In the genomic region with DNA sequence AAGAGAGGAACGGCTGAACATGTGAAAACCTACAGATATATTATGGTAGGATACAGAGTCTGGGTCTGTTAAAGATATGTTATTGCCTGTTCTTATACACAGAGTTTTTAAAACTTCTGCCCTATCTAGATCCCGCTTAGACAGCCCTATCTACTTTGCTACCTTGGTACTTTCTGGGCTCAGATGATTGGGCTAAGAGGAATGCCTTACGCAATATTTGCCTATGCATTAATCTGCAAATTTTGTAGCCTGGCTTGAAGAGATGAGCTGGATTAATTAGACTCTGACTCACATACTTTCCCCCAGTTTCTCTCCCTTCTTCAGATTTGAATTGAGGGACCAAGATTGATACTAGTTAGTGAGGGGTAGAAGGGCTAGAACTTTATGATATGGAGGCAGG, we compare ENCODE assay signal across 19 cellular contexts. TPM values are rescaled to one million over a fixed set of nuclear protein-coding genes. Genes with fewer than 3 reads are reported as not detected.
"Had no signal": no experiment of that assay in that cellular context is flagged by ENCODE, and none has a peak within 500 bp of the region (broad histone marks: within the 10 kb centered on the region; RNA-seq: fewer than 3 reads in every experiment).

No MANE protein-coding gene starts in this region.

- H3K27me3 Mint-ChIP-seq: activated CD4-positive, alpha-beta T cell treated with anti-CD3 and anti-CD28 coated beads, Interleukin-2, amount 10 ng/mL, durations not matched to agents 24 days and 14 days; stimulated activated naive B cell treated with anti-CD40 and anti-IgM and Interleukin-4, amounts not matched to agents 10 μg/mL and 1 μg/mL and 100 μg/mL, for 72 hours had no signal

- H3K27me3 ChIP-seq: hepatocyte, spleen had no signal

- H3K27ac Mint-ChIP-seq: activated CD4-positive, alpha-beta T cell treated with anti-CD3 and anti-CD28 coated beads, Interleukin-2, amount 10 ng/mL, durations not matched to agents 24 days and 14 days; activated CD8-positive, alpha-beta T cell treated with anti-CD3 and anti-CD28 coated beads for 36 hours; activated naive CD8-positive, alpha-beta T cell treated with anti-CD3 and anti-CD28 coated beads, Interleukin-2, amount 10 ng/mL, durations not matched to agents 7 days and 5 days; activated T-helper 2 cell treated with anti-CD3 and anti-CD28 coated beads, Interferon-gamma antibody, Interleukin-2, Interleukin-4, amounts not matched to agents 10 μg/mL and 5 μg/mL and 100 μg/mL, durations not matched to agents 14 hours and 24 hours and 36 hours; brain; stimulated activated naive B cell treated with anti-CD40 and anti-IgM and Interleukin-4, amounts not matched to agents 10 μg/mL and 1 μg/mL and 100 μg/mL, for 72 hours had no signal

- H3K4me1 Mint-ChIP-seq: activated CD4-positive, alpha-beta T cell treated with anti-CD3 and anti-CD28 coated beads, Interleukin-2, amount 10 ng/mL, durations not matched to agents 24 days and 14 days; activated naive CD8-positive, alpha-beta T cell treated with anti-CD3 and anti-CD28 coated beads, Interleukin-2, amount 10 ng/mL, durations not matched to agents 7 days and 5 days; brain; nephron progenitor cell; stimulated activated naive B cell treated with anti-CD40 and anti-IgM and Interleukin-4, amounts not matched to agents 10 μg/mL and 1 μg/mL and 100 μg/mL, for 72 hours had no signal

- DNase-seq: activated CD4-positive, alpha-beta T cell treated with anti-CD3 and anti-CD28 coated beads, Interleukin-2, amount 10 ng/mL, durations not matched to agents 24 days and 14 days; activated CD8-positive, alpha-beta T cell treated with anti-CD3 and anti-CD28 coated beads for 36 hours; activated naive CD4-positive, alpha-beta T cell treated with Interleukin-2 at 50 U/mL for 16 hours; activated naive CD8-positive, alpha-beta T cell treated with anti-CD3 and anti-CD28 coated beads, Interleukin-2, amount 10 ng/mL, durations not matched to agents 7 days and 5 days; activated T-cell treated with anti-CD3 and anti-CD28 coated beads, Interleukin-2, amount 50 U/mL, for 1 hour; islet precursor cell; nephron progenitor cell; occipital lobe; posterior cingulate gyrus; spleen; stimulated activated CD4-positive, alpha-beta T cell treated with anti-CD3 and anti-CD28 coated beads, Interleukin-4, amount 100 ng/mL, for 4 hours; stimulated activated naive B cell treated with anti-CD40 and anti-IgM and Interleukin-4, amounts not matched to agents 10 μg/mL and 1 μg/mL and 100 μg/mL, for 72 hours; T1000 had no signal

- H3K36me3 ChIP-seq: spleen had no signal

- H3K4me1 ChIP-seq: spleen had no signal

- H3K4me3 ChIP-seq: coronary artery, hepatocyte, spleen had no signal

- H3K36me3 Mint-ChIP-seq: activated naive CD8-positive, alpha-beta T cell treated with anti-CD3 and anti-CD28 coated beads, Interleukin-2, amount 10 ng/mL, durations not matched to agents 7 days and 5 days; brain had no signal

- H3K27ac ChIP-seq: coronary artery, hepatocyte, spleen had no signal

- ATAC-seq: activated CD8-positive, alpha-beta T cell treated with anti-CD3 and anti-CD28 coated beads for 36 hours; left lobe of liver; stimulated activated naive B cell treated with anti-CD40 and anti-IgM and Interleukin-4, amounts not matched to agents 10 μg/mL and 1 μg/mL and 100 μg/mL, for 72 hours had no signal

- H3K4me3 Mint-ChIP-seq: activated CD4-positive, alpha-beta T cell treated with anti-CD3 and anti-CD28 coated beads, Interleukin-2, amount 10 ng/mL, durations not matched to agents 24 days and 14 days; activated CD8-positive, alpha-beta T cell treated with anti-CD3 and anti-CD28 coated beads for 36 hours; activated naive CD8-positive, alpha-beta T cell treated with anti-CD3 and anti-CD28 coated beads, Interleukin-2, amount 10 ng/mL, durations not matched to agents 7 days and 5 days; brain; nephron progenitor cell; stimulated activated naive B cell treated with anti-CD40 and anti-IgM and Interleukin-4, amounts not matched to agents 10 μg/mL and 1 μg/mL and 100 μg/mL, for 72 hours had no signal

RNA-seq across cellular contexts. Expression of gene A1CF, which starts 33.6 kb away (rescaled TPM):
- polyA plus RNA-seq: esophagus had no signal
